In genomic region chr6:22519237-22519636, GRCh38 we compare ENCODE assay signal across 28 cellular contexts. TPM values are rescaled to one million over a fixed set of nuclear protein-coding genes. Genes with fewer than 3 reads are reported as not detected.
A peak's percentile ranks its signal among the peaks of the same experiment; 100 is the strongest.
DNase-seq lines count a peak whose midpoint lies in the region; ATAC-seq and TF ChIP-seq lines count a peak whose summit lies in the region.
"Had no signal": no experiment of that assay in that cellular context is flagged by ENCODE, and none has a peak within 500 bp of the region (broad histone marks: within the 10 kb centered on the region; RNA-seq: fewer than 3 reads in every experiment).

No MANE protein-coding gene starts in this region.

- ATAC-seq in foreskin keratinocyte, result no peak
- no peak for ATAC-seq in sciatic nerve
- ATAC-seq in mucosa of descending colon, result no peak
- ATAC-seq: Right ventricle myocardium inferior had no signal

- TF ChIP-seq CTCF in foreskin keratinocyte (conservative IDR thresholded peaks at IDR 0.05) (peak; percentile 32), mucosa of descending colon (IDR thresholded peaks at IDR 0.05) (no peak)

- no peaks in the 10 kb centered on the region for H3K36me3 ChIP-seq in mucosa of descending colon (ENCODE audit: low read depth)
- H3K36me3 ChIP-seq: BE2C, SJCRH30 had no signal

- no peaks in the 10 kb centered on the region for H3K9me3 ChIP-seq in mucosa of descending colon
- H3K9me3 ChIP-seq: BE2C, SJCRH30 had no signal

- TF ChIP-seq RAD21 in Ishikawa (IDR thresholded peaks at IDR 0.05; ENCODE audit: low read depth), result peak; percentile 5; the same call in 1 of the 2 replicates

- H3K27me3 ChIP-seq in foreskin keratinocyte, result no peaks in the 10 kb centered on the region
- H3K27me3 ChIP-seq: BE2C, SJCRH30 had no signal

- H3K4me1 ChIP-seq in foreskin keratinocyte, result no peaks in the 10 kb centered on the region
- no peaks in the 10 kb centered on the region for H3K4me1 ChIP-seq in mucosa of descending colon (ENCODE audit: low read depth)
- H3K4me1 ChIP-seq: BE2C, SJCRH30 had no signal

- no peak overlapping the region for H3K4me3 ChIP-seq in mucosa of descending colon
- H3K4me3 ChIP-seq: PC-9, SJCRH30 had no signal

- H3K27ac ChIP-seq in foreskin keratinocyte, result no peak overlapping the region
- H3K27ac ChIP-seq: PC-9, SJCRH30 had no signal

- DNase-seq in OCI-M1 (lab: John Stamatoyannopoulos, UW) (peak; percentile 18), foreskin keratinocyte (no peak), HK-2 (ENCODE audit: unreplicated experiment) (no peak), activated gamma-delta T cell (lab: John Stamatoyannopoulos, UW) (no peak), sciatic nerve (ENCODE audit: low spot score) (no peak), mucosa of descending colon (no peak)
- DNase-seq: ACHN; BE2C; CD8-positive, alpha-beta memory T cell; DMS153; DND-41; Karpas-422; NCI-H1092 treated with DMSO at 0.1 percent for 48 hours; NCI-H1436; NCI-H187; NCI-H2081 treated with DMSO at 0.1 percent for 48 hours; NCI-H2171 treated with DMSO at 0.1 percent for 48 hours; NCI-H524; NCI-H774; PC-9; SJCRH30 had no signal

- no peak for TF ChIP-seq EP300 in Ishikawa (IDR thresholded peaks at IDR 0.05; ENCODE audit: borderline replicate concordance)

- intact Hi-C loops in sciatic nerve (cut with DNase I) (no loop called here), mucosa of descending colon (cut with DNase I, micrococcal nuclease) (no loop called here)

TF ChIP-seq in Ishikawa, 13 proteins besides CTCF, POLR2A, EP300 and RAD21:
- TF ChIP-seq MAX (IDR thresholded peaks at IDR 0.05) (no peak), REST (IDR thresholded peaks at IDR 0.05; ENCODE audit: low read depth) (no peak), YY1 (IDR thresholded peaks at IDR 0.05; ENCODE audit: low read depth) (no peak), EGR1 (IDR thresholded peaks at IDR 0.05) (no peak), FOXM1 (IDR thresholded peaks at IDR 0.05; ENCODE audit: borderline replicate concordance, low read depth) (no peak), TAF1 (IDR thresholded peaks at IDR 0.05; ENCODE audit: low read depth) (no peak), TEAD4 (IDR thresholded peaks at IDR 0.05) (no peak), ZBTB7A (IDR thresholded peaks at IDR 0.05; ENCODE audit: low read depth) (no peak), TCF12 (IDR thresholded peaks at IDR 0.05; ENCODE audit: low read depth) (no peak)

RNA-seq across cellular contexts. Expression of gene HDGFL1, which starts 50.1 kb away (rescaled TPM):
- total RNA-seq in foreskin keratinocyte (not detected in 2 replicates), sciatic nerve (not detected), mucosa of descending colon (not detected)
- not detected in 2 replicates for polyA plus RNA-seq in foreskin keratinocyte
- total RNA-seq: CD8-positive, alpha-beta memory T cell; H4; HT-29; M059J; PC-9; Right ventricle myocardium inferior; RPMI7951; SJCRH30 had no signal
- polyA plus RNA-seq: CD14-positive monocyte; CD8-positive, alpha-beta memory T cell had no signal
